ENCODE assay signal across 25 cellular contexts in genomic region chr5:110345623-110346022, GRCh38.
"Had no signal": no experiment of that assay in that cellular context is flagged by ENCODE, and none has a peak within 500 bp of the region (broad histone marks: within the 10 kb centered on the region; RNA-seq: fewer than 3 reads in every experiment).

No MANE protein-coding gene starts in this region.

- H3K4me3 ChIP-seq: heart right ventricle, left lung, lung, mucosa of descending colon, ovary, right atrium auricular region, skin epidermis, spleen, suprapubic skin, thoracic aorta, tibial artery, upper lobe of right lung had no signal

- H3K27ac ChIP-seq: heart right ventricle, left lung, ovary, right atrium auricular region, skin epidermis, spleen, suprapubic skin, thoracic aorta, tibial artery, upper lobe of right lung had no signal

- FAIRE-seq: keratinocyte, urothelium cell line had no signal

- ATAC-seq: heart right ventricle; left cardiac atrium; left lung; mucosa of descending colon; naive thymus-derived CD4-positive, alpha-beta T cell; natural killer cell treated with Interleukin-12 subunit alpha and Interleukin-12 subunit beta and Interleukin-15 and Interleukin-18, amount 100 ng/mL, for 72 hours; sciatic nerve; stimulated activated effector memory CD8-positive, alpha-beta T cell treated with anti-CD3 and anti-CD28 coated beads, Interleukin-12 subunit alpha, Interleukin-12 subunit beta, amount 100 ng/mL, for 72 hours; upper lobe of right lung had no signal

- H3K27me3 ChIP-seq: heart right ventricle, left lung, ovary, right atrium auricular region, spleen, suprapubic skin, tibial artery, upper lobe of right lung had no signal

- H3K36me3 ChIP-seq: heart right ventricle, left lung, ovary, right atrium auricular region, spleen, suprapubic skin, thoracic aorta, tibial artery, upper lobe of right lung had no signal

- H3K4me1 ChIP-seq: heart right ventricle, left lung, right atrium auricular region, spleen, upper lobe of right lung had no signal

- H3K9me3 ChIP-seq: heart right ventricle, left lung, mucosa of descending colon, ovary, right atrium auricular region, spleen, suprapubic skin, thoracic aorta, tibial artery, upper lobe of right lung had no signal

- DNase-seq: heart right ventricle; hippocampal formation; kidney glomerular epithelial cell; left cardiac atrium; left lung; midbrain; mucosa of descending colon; naive thymus-derived CD4-positive, alpha-beta T cell; ovary; spleen; stimulated activated CD4-positive, alpha-beta T cell treated with anti-CD3 and anti-CD28 coated beads, Interleukin-4, amount 100 ng/mL, for 24 hours; stimulated activated naive CD4-positive, alpha-beta T cell; tibial artery; trophoblast cell; upper lobe of right lung had no signal
